Comparison of ENCODE assay signal across 18 cellular contexts in the genomic region with DNA sequence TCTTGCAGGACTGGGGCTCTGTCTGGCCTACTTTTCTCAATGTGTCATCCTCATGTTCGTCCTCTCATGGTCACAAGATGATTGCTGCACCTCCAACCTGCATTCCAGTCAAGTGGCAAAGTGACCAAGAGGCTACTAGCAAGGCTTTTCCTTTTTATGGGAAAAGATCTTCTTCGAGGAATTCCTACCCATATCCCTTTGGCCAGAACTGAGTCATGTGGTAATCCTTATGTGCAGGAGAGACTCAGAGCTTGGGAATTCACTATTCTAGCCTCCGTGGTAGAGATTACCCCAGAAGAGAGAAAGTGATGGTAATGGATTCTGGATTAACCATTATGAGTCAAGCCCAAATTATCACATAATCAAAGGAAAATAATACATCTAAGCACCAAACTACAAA.
DNase-seq lines count a peak whose midpoint lies in the region; ATAC-seq and TF ChIP-seq lines count a peak whose summit lies in the region.
"Had no signal": no experiment of that assay in that cellular context is flagged by ENCODE, and none has a peak within 500 bp of the region (broad histone marks: within the 10 kb centered on the region; RNA-seq: fewer than 3 reads in every experiment).

No MANE protein-coding gene starts in this region.

- peaks cover 3% of the 10 kb centered on the region for H3K4me1 Mint-ChIP-seq in progenitor cell of endocrine pancreas (ENCODE audit: low read depth)
- H3K4me1 Mint-ChIP-seq: activated B cell treated with CpG ODN at 0.5 μM for 24 hours; CD4-positive, CD25-positive, alpha-beta regulatory T cell; central memory CD8-positive, alpha-beta T cell; endodermal cell; stimulated activated memory B cell treated with anti-CD40 and anti-IgM and Interleukin-4, amounts not matched to agents 10 μg/mL and 1 μg/mL and 100 μg/mL, for 72 hours had no signal

- no CpG with 5 or more reads among the region's 3 CpGs for WGBS in trophoblast cell (ENCODE audit: extremely low coverage, insufficient coverage, insufficient read length)
- 73 to 75% methylated on average over 3 of the region's 3 CpGs for WGBS in body of pancreas, 2 donors

- H4K91ac ChIP-seq in trophoblast cell (ENCODE audit: low read depth, low read length): no peak overlapping the region

- H3K4me1 ChIP-seq in trophoblast cell (ENCODE audit: control insufficient read depth in 1 of 2, insufficient read depth in 2 of 2, low read length in 2 of 2): peaks cover 2 to 8% of the 10 kb centered on the region in 2 experiments
- no peaks in the 10 kb centered on the region for H3K4me1 ChIP-seq in body of pancreas

- DNase-seq in ELF-1 (ENCODE audit: low read depth, low spot score): peak; percentile 3
- DNase-seq in LoVo (ENCODE audit: low spot score): peak; percentile 38
- peak; percentile 44 for DNase-seq in epithelial cell of esophagus (ENCODE audit: low read depth)
- peak; percentile 72 to 84 for DNase-seq in trophoblast cell
- no peak for DNase-seq in progenitor cell of endocrine pancreas (ENCODE audit: low spot score, unreplicated experiment)
- no peak for DNase-seq in body of pancreas
- no peak for DNase-seq in NOMO-1 treated with dmso at 0.1 percent for 144 hours (lab: John Stamatoyannopoulos, UW; ENCODE audit: unreplicated experiment)
- DNase-seq: activated B cell treated with CpG ODN at 0.5 μM for 24 hours; activated effector memory CD4-positive, alpha-beta T cell treated with Interleukin-2 at 50 U/mL for 16 hours; CD4-positive, CD25-positive, alpha-beta regulatory T cell; DND-41; endodermal cell; head of caudate nucleus; NCI-H146; NCI-H446 had no signal

- no peak overlapping the region for H3K4ac ChIP-seq in trophoblast cell (ENCODE audit: low read depth, low read length)

- H2BK12ac ChIP-seq in trophoblast cell (ENCODE audit: low read length): no peak overlapping the region

- no peak overlapping the region for H4K8ac ChIP-seq in trophoblast cell (ENCODE audit: low read depth, low read length)

- H3K27me3 ChIP-seq in trophoblast cell (ENCODE audit: insufficient read depth, low read length): no peaks in the 10 kb centered on the region
- H3K27me3 ChIP-seq in body of pancreas: no peaks in the 10 kb centered on the region

- H3K36me3 ChIP-seq in trophoblast cell (ENCODE audit: control insufficient read depth in 1 of 2, insufficient read depth in 2 of 2, low read length in 2 of 2) (peaks cover 0 to 2% of the 10 kb centered on the region in 2 experiments), body of pancreas (replicated peaks in 1 of 2; ENCODE audit: insufficient read depth in 1 of 2, low read depth in 2 of 2) (no peaks in the 10 kb centered on the region)

- no peak overlapping the region for H3K9ac ChIP-seq in trophoblast cell (ENCODE audit: low read length)

- no peaks in the 10 kb centered on the region for H3K9me3 ChIP-seq in trophoblast cell (ENCODE audit: insufficient read depth, low read depth, low read length)
- H3K9me3 ChIP-seq in body of pancreas: no peaks in the 10 kb centered on the region

- no peak overlapping the region for H2AFZ ChIP-seq in trophoblast cell (ENCODE audit: insufficient read depth, low read length, poor library complexity)

- H3K14ac ChIP-seq in trophoblast cell (ENCODE audit: low read length): no peak overlapping the region

- H3K36me3 Mint-ChIP-seq in progenitor cell of endocrine pancreas (ENCODE audit: insufficient read depth): no peaks in the 10 kb centered on the region
- H3K36me3 Mint-ChIP-seq: CD4-positive, CD25-positive, alpha-beta regulatory T cell; stimulated activated memory B cell treated with anti-CD40 and anti-IgM and Interleukin-4, amounts not matched to agents 10 μg/mL and 1 μg/mL and 100 μg/mL, for 72 hours had no signal

- no peaks in the 10 kb centered on the region for H3K9me3 Mint-ChIP-seq in progenitor cell of endocrine pancreas (ENCODE audit: low read depth)
- H3K9me3 Mint-ChIP-seq: activated B cell treated with CpG ODN at 0.5 μM for 24 hours; central memory CD8-positive, alpha-beta T cell; endodermal cell; stimulated activated memory B cell treated with anti-CD40 and anti-IgM and Interleukin-4, amounts not matched to agents 10 μg/mL and 1 μg/mL and 100 μg/mL, for 72 hours had no signal

- H3K4me3 ChIP-seq in epithelial cell of esophagus (ENCODE audit: low read length) (no peak overlapping the region), trophoblast cell (ENCODE audit: low read depth, low read length) (no peak overlapping the region), body of pancreas (no peak overlapping the region)

- no peak overlapping the region for H3K27ac Mint-ChIP-seq in progenitor cell of endocrine pancreas
- H3K27ac Mint-ChIP-seq: activated B cell treated with CpG ODN at 0.5 μM for 24 hours; CD4-positive, CD25-positive, alpha-beta regulatory T cell; endodermal cell; stimulated activated memory B cell treated with anti-CD40 and anti-IgM and Interleukin-4, amounts not matched to agents 10 μg/mL and 1 μg/mL and 100 μg/mL, for 72 hours had no signal

- no peak overlapping the region for H2BK5ac ChIP-seq in trophoblast cell (ENCODE audit: low read depth, low read length, poor library complexity)

- no peak for TF ChIP-seq POLR2A in body of pancreas (IDR thresholded peaks at IDR 0.05)

- H2AK5ac ChIP-seq in trophoblast cell (ENCODE audit: low read length): no peak overlapping the region

- TF ChIP-seq CTCF in epithelial cell of esophagus (IDR thresholded peaks at IDR 0.05; ENCODE audit: insufficient read depth, low read depth, low read length, missing control alignments): no peak
- TF ChIP-seq CTCF in progenitor cell of endocrine pancreas (IDR thresholded peaks at IDR 0.05; ENCODE audit: unreplicated experiment): no peak
- TF ChIP-seq CTCF in body of pancreas (IDR thresholded peaks at IDR 0.05): no peak

- H3K4me2 ChIP-seq in trophoblast cell (ENCODE audit: low read length): no peak overlapping the region

- no peak overlapping the region for H4K12ac ChIP-seq in trophoblast cell (ENCODE audit: low read depth, low read length)

- H3K79me2 ChIP-seq in trophoblast cell (ENCODE audit: control insufficient read depth, insufficient read depth, low read length, poor library complexity): no peaks in the 10 kb centered on the region

- no peaks in the 10 kb centered on the region for H3K27me3 Mint-ChIP-seq in progenitor cell of endocrine pancreas
- H3K27me3 Mint-ChIP-seq: activated B cell treated with CpG ODN at 0.5 μM for 24 hours; CD4-positive, CD25-positive, alpha-beta regulatory T cell; central memory CD8-positive, alpha-beta T cell; stimulated activated memory B cell treated with anti-CD40 and anti-IgM and Interleukin-4, amounts not matched to agents 10 μg/mL and 1 μg/mL and 100 μg/mL, for 72 hours had no signal

- ATAC-seq in GM18520 (IDR thresholded peaks at IDR 0.05; ENCODE audit: unreplicated experiment): no peak
- no peak for ATAC-seq in body of pancreas
- ATAC-seq: stimulated activated memory B cell treated with anti-CD40 and anti-IgM and Interleukin-4, amounts not matched to agents 10 μg/mL and 1 μg/mL and 100 μg/mL, for 72 hours had no signal

- H3K23ac ChIP-seq in trophoblast cell (ENCODE audit: low read length): no peak overlapping the region

- no peak overlapping the region for H3K18ac ChIP-seq in trophoblast cell (ENCODE audit: low read length)

- H3K79me1 ChIP-seq in trophoblast cell (ENCODE audit: low read length): peaks cover 4% of the 10 kb centered on the region

- no peak overlapping the region for H3K4me3 Mint-ChIP-seq in progenitor cell of endocrine pancreas (ENCODE audit: low read depth)
- H3K4me3 Mint-ChIP-seq: activated B cell treated with CpG ODN at 0.5 μM for 24 hours; CD4-positive, CD25-positive, alpha-beta regulatory T cell; central memory CD8-positive, alpha-beta T cell; endodermal cell; stimulated activated memory B cell treated with anti-CD40 and anti-IgM and Interleukin-4, amounts not matched to agents 10 μg/mL and 1 μg/mL and 100 μg/mL, for 72 hours had no signal

- H3K27ac ChIP-seq in trophoblast cell (ENCODE audit: low read depth, low read length): no peak overlapping the region
- no peak overlapping the region for H3K27ac ChIP-seq in body of pancreas

- intact Hi-C loops in body of pancreas (cut with DNase I): no loop called here

- H2BK120ac ChIP-seq in trophoblast cell (ENCODE audit: insufficient read depth, low read length, poor library complexity): no peak overlapping the region

Comparison
In these comparisons a context has a peak if more than half of its experiments do, and no peak if none do; other contexts are left out.
1. DNase-seq: peak in ELF-1 (single experiment), LoVo (single experiment), epithelial cell of esophagus (single experiment) and trophoblast cell (2 of 2); none in progenitor cell of endocrine pancreas (single experiment), body of pancreas (0 of 4) and NOMO-1 treated with dmso at 0.1 percent for 144 hours (single experiment).